In the genomic region with DNA sequence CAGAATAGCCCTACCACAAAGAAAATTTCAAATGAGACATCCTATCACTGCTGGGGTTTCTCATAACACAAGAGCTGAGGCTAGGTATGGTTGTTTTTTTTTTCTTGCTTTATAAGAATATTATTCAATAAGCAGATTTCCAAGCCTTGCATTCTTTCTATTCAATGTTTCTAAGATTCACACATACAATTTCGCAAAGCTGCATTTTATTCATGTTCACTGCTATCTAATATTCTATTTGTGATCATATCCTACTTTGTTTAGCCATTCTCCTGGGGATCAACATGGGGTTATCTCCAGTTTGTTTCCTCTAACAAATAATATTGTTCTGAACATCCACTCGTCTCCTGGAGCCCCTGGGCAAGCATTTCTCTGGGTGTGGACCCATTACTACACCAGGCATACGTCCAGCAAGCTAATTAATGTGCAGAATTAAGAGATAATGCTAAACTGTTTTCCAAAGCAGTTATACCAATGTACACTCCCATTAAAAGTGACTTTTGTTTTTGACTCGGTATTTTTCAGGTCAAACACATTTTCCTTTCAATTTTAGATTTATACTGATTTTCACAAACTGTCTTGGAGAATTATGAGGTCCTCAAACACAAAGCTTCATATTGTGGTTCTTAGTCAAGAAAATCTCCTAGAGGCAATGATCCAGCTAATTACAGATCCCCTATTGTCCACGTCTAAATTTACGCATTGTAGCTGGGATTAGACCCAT, we compare ENCODE assay signal across 23 cellular contexts. TPM values are rescaled to one million over a fixed set of nuclear protein-coding genes. Genes with fewer than 3 reads are reported as not detected.
"Had no signal": no experiment of that assay in that cellular context is flagged by ENCODE, and none has a peak within 500 bp of the region (broad histone marks: within the 10 kb centered on the region; RNA-seq: fewer than 3 reads in every experiment).

No MANE protein-coding gene starts in this region.

- H3K27ac ChIP-seq: KMS-11, RWPE1 had no signal

- DNase-seq: IMR-90, Kasumi-1, MM.1S, NCI-H1092 treated with DMSO at 0.1 percent for 48 hours, NCI-H1436, NCI-H187, NCI-H2029, NCI-H2081 treated with DMSO at 0.1 percent for 48 hours, NCI-H2171, NCI-H226, NCI-H446, NCI-H510A, NCI-H524 treated with DMSO at 0.1 percent for 48 hours, PC-3, SHP77, T-helper 1 cell had no signal

- ATAC-seq: HepG2, Panc1, PC-3, SK-N-SH treated with all-trans-retinoic acid at 6 μM for 48 hours had no signal

RNA-seq across cellular contexts. Expression of a gene that starts 24.4 kb away (rescaled TPM):
- total RNA-seq: HT1080, IMR-90, OCI-LY7 had no signal
